ENCODE assay signal across 25 cellular contexts in the genomic region with DNA sequence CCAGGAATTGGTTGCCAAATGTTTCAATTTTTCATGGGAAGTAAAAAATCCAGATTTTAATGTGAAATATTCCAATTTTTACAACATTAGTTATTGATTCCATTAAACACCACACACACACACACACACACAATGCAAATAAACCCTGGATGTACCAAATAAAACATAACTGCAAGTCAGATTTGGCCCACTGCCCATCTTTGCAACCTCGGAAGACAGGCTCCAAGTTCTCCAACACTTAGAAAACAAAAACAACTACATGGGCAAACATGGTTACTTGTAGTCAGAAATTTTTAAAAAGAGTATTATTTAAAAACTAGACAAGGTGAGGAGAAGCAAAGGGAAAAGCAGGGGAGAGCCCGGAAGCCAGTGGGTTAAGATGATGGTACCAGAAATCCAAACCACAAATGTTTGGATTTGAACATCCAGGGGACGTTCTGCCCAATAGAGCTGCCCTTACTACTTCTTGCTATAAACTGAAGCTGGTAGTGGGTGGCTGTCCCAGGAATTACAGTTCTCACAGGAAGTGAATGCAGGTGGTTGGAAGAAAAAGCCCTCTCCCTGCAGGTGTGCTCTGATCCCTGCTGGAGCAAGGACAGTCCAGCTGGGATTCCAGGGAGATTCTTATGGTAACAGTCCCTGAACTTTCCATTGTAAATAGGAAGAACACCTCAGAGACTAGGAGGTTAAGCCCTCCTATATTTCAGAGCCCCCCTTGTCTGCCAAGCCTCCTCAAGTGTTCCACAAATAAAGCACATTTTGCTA.
DNase-seq lines count a peak whose midpoint lies in the region; TF ChIP-seq lines count a peak whose summit lies in the region.
"Had no signal": no experiment of that assay in that cellular context is flagged by ENCODE, and none has a peak within 500 bp of the region (broad histone marks: within the 10 kb centered on the region; RNA-seq: fewer than 3 reads in every experiment).

No MANE protein-coding gene starts in this region.

- H3K9me3 ChIP-seq in HEK293 (ENCODE audit: control insufficient read depth, insufficient read depth, low read depth, low read length) = no peaks in the 10 kb centered on the region
- H3K9me3 ChIP-seq: heart right ventricle, sigmoid colon, uterus had no signal

- DNase-seq in NCI-H1105 treated with DMSO at 0.1 percent for 48 hours (lab: John Stamatoyannopoulos, UW) (peak; percentile 17), NCI-H1105 (lab: John Stamatoyannopoulos, UW) (no peak), iPS-NIHi7 (ENCODE audit: extremely low spot score) (peak; percentile 40), activated gamma-delta T cell treated with Interleukin-2 at 50 U/mL for 16 hours (no peak), AG08395 (ENCODE audit: low spot score) (no peak)
- no peak for DNase-seq in stimulated activated CD4-positive, alpha-beta T cell treated with anti-CD3 and anti-CD28 coated beads, Interleukin-4, amount 100 ng/mL, for 24 hours
- DNase-seq: 8988T; activated CD4-positive, alpha-beta T cell treated with anti-CD3 and anti-CD28 coated beads for 1 hour; activated CD8-positive, alpha-beta T cell treated with anti-CD3 and anti-CD28 coated beads for 36 hours; anterior cingulate cortex; CD4-positive, CD25-positive, alpha-beta regulatory T cell; effector CD4-positive, alpha-beta T cell; GM23248; heart right ventricle; islet precursor cell; left ventricle myocardium superior; NCI-H2081 treated with DMSO at 0.1 percent for 48 hours; NCI-H524 treated with DMSO at 0.1 percent for 48 hours; RPMI8226; sigmoid colon; stimulated activated naive CD4-positive, alpha-beta T cell treated with Interleukin-2 at 50 U/mL for 16 hours; uterus had no signal

- H3K4me1 ChIP-seq in HEK293 (ENCODE audit: control insufficient read depth, insufficient read depth, low read length) = peaks cover 14% of the 10 kb centered on the region
- H3K4me1 ChIP-seq: heart right ventricle, sigmoid colon, uterus had no signal

- POLR2A ChIA-PET in HEK293 (lab: Yijun Ruan, JAX) = no interaction called here

- H3K36me3 ChIP-seq in HEK293 (ENCODE audit: control insufficient read depth in 2 of 2, insufficient read depth in 1 of 2, low read length in 2 of 2) = no peaks in the 10 kb centered on the region
- H3K36me3 ChIP-seq: heart right ventricle, sigmoid colon, uterus had no signal

- CTCF ChIA-PET in HEK293 (lab: Yijun Ruan, JAX) = no interaction called here

- H3K27ac ChIP-seq in HEK293 (ENCODE audit: extremely low read depth, low read depth, low read length) (no peak overlapping the region), VCaP (peak overlapping the region; percentile 28; the same call in 1 of the 2 replicates)
- H3K27ac ChIP-seq: GM23248, heart right ventricle, sigmoid colon, SK-N-MC, uterus had no signal

- TF ChIP-seq CTCF in HEK293 (tag by site-specific recombination; IDR thresholded peaks at IDR 0.05) = no peak
- TF ChIP-seq CTCF in VCaP (conservative IDR thresholded peaks at IDR 0.05) = no peak

- H3K4me3 ChIP-seq in HEK293 (ENCODE audit: low read depth, low read length) = no peak overlapping the region
- H3K4me3 ChIP-seq: GM23248, heart right ventricle, sigmoid colon, SK-N-MC, uterus had no signal

TF ChIP-seq in HEK293, 187 proteins besides CTCF, POLR2A, EP300 and RAD21:
- TF ChIP-seq ZNF600 (tag by site-specific recombination; IDR thresholded peaks at IDR 0.05) (no peak), SCRT2 (tag by site-specific recombination; IDR thresholded peaks at IDR 0.05) (peak; percentile 63; the same call in 1 of the 2 replicates), GLIS2 (tag by site-specific recombination; IDR thresholded peaks at IDR 0.05) (no peak), ZNF658 (tag by site-specific recombination; IDR thresholded peaks at IDR 0.05) (no peak), ZBTB21 (tag by site-specific recombination; IDR thresholded peaks at IDR 0.05) (no peak), ZNF398 (tag by site-specific recombination; IDR thresholded peaks at IDR 0.05) (0 out of 2 replicates have a peak, but pooled peaks have one; percentile 12), ZNF707 (tag by site-specific recombination; IDR thresholded peaks at IDR 0.05) (no peak), PRDM1 (tag by site-specific recombination; IDR thresholded peaks at IDR 0.05) (no peak), ZIC2 (tag by site-specific recombination; IDR thresholded peaks at IDR 0.05) (peak; percentile 86), ZNF311 (tag by site-specific recombination; IDR thresholded peaks at IDR 0.05; ENCODE audit: borderline replicate concordance) (no peak), PRDM4 (tag by site-specific recombination; IDR thresholded peaks at IDR 0.05) (0 out of 2 replicates have a peak, but pooled peaks have one; percentile 59), ZNF623 (tag by site-specific recombination; IDR thresholded peaks at IDR 0.05) (no peak)
- TF ChIP-seq, protein P1, sequence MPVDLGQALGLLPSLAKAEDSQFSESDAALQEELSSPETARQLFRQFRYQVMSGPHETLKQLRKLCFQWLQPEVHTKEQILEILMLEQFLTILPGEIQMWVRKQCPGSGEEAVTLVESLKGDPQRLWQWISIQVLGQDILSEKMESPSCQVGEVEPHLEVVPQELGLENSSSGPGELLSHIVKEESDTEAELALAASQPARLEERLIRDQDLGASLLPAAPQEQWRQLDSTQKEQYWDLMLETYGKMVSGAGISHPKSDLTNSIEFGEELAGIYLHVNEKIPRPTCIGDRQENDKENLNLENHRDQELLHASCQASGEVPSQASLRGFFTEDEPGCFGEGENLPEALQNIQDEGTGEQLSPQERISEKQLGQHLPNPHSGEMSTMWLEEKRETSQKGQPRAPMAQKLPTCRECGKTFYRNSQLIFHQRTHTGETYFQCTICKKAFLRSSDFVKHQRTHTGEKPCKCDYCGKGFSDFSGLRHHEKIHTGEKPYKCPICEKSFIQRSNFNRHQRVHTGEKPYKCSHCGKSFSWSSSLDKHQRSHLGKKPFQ (tag by site-specific recombination; IDR thresholded peaks at IDR 0.05) = 0 out of 2 replicates have a peak, but pooled peaks have one; percentile 25
- TF ChIP-seq, protein P2, sequence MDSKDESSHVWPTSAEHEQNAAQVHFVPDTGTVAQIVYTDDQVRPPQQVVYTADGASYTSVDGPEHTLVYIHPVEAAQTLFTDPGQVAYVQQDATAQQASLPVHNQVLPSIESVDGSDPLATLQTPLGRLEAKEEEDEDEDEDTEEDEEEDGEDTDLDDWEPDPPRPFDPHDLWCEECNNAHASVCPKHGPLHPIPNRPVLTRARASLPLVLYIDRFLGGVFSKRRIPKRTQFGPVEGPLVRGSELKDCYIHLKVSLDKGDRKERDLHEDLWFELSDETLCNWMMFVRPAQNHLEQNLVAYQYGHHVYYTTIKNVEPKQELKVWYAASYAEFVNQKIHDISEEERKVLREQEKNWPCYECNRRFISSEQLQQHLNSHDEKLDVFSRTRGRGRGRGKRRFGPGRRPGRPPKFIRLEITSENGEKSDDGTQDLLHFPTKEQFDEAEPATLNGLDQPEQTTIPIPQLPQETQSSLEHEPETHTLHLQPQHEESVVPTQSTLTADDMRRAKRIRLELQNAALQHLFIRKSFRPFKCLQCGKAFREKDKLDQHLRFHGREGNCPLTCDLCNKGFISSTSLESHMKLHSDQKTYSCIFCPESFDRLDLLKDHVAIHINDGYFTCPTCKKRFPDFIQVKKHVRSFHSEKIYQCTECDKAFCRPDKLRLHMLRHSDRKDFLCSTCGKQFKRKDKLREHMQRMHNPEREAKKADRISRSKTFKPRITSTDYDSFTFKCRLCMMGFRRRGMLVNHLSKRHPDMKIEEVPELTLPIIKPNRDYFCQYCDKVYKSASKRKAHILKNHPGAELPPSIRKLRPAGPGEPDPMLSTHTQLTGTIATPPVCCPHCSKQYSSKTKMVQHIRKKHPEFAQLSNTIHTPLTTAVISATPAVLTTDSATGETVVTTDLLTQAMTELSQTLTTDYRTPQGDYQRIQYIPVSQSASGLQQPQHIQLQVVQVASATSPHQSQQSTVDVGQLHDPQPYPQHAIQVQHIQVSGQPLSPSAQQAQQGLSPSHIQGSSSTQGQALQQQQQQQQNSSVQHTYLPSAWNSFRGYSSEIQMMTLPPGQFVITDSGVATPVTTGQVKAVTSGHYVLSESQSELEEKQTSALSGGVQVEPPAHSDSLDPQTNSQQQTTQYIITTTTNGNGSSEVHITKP (tag by site-specific recombination; IDR thresholded peaks at IDR 0.05) = peak; percentile 50; the same call in 1 of the 2 replicates
TF ChIP-seq in HEK293: peak in this region for 6.

Comparison
In these comparisons a context has a peak if more than half of its experiments do, and no peak if none do; other contexts are left out.
1. DNase-seq: peak in NCI-H1105 treated with DMSO at 0.1 percent for 48 hours (single experiment) and iPS-NIHi7 (single experiment); none in NCI-H1105 (single experiment), stimulated activated CD4-positive, alpha-beta T cell treated with anti-CD3 and anti-CD28 coated beads, Interleukin-4, amount 100 ng/mL, for 24 hours (single experiment), activated gamma-delta T cell treated with Interleukin-2 at 50 U/mL for 16 hours (single experiment) and AG08395 (single experiment).